Comparison of ENCODE assay signal across 30 cellular contexts in the genomic region with DNA sequence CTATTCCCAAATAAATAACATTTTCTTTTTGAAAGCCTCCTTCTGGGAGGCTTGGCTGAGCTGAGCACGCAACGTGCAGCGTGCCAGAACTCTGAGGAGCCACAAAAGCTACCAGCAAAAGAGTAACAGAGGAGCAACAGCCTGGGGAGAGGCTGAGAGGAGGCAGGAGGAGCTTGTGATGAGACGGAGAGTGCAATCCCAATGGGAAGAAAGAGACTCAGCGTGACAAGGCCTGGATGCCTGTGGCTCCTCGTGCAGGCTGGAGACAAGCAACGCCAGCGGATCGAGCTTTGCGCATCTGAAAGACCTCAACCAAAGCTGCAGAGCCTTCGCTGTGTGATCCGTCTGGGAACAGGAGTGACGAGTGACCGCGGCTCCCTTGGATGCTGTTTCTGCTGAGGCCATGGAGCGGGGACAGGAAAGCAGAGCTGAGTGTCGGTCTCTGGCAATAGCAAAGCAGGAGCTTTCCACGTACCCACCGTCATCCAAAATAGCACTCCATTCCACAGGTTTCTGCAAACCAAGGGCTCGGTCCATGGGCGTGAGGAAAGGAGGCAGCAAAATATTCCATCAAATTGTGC.
"Had no signal": no experiment of that assay in that cellular context is flagged by ENCODE, and none has a peak within 500 bp of the region (broad histone marks: within the 10 kb centered on the region; RNA-seq: fewer than 3 reads in every experiment).

No MANE protein-coding gene starts in this region.

- H3K36me3 ChIP-seq: adrenal gland, cardiac muscle cell, left ventricle myocardium inferior, pancreas, right lobe of liver had no signal

- FAIRE-seq: endothelial cell of umbilical vein, islet of Langerhans, pancreas, TTC549, urothelium cell line had no signal

- H3K4me1 ChIP-seq: adrenal gland, body of pancreas, left ventricle myocardium inferior, pancreas, psoas muscle, right lobe of liver, testis had no signal

- H3K27me3 ChIP-seq: adrenal gland, body of pancreas, cardiac muscle cell, pancreas, right lobe of liver, testis had no signal

- H3K27ac Mint-ChIP-seq: activated naive CD4-positive, alpha-beta T cell treated with anti-CD3 and anti-CD28 coated beads, Interleukin-2, amount 50 U/mL, for 72 hours; activated T-cell treated with anti-CD3 and anti-CD28 coated beads, Interleukin-2, amount 50 U/mL, for 24 hours; natural killer cell treated with Interleukin-12 subunit alpha and Interleukin-12 subunit beta and Interleukin-15 and Interleukin-18, amount 100 ng/mL, for 72 hours; T-helper 1 cell treated with Interleukin-12 subunit alpha and Interleukin-12 subunit beta and Interleukin-4 antibody, amounts not matched to agents 30 μg/mL and 1 μg/mL, for 36 hours had no signal

- H3K27ac ChIP-seq: adrenal gland, body of pancreas, cardiac muscle cell, left ventricle myocardium inferior, pancreas, psoas muscle, right lobe of liver, testis, VCaP had no signal

- DNase-seq: activated CD4-positive, alpha-beta T cell treated with anti-CD3 and anti-CD28 coated beads for 48 hours; activated CD4-positive, alpha-beta T cell treated with anti-CD3 and anti-CD28 coated beads, Interleukin-2, amount 50 U/mL, for 48 hours; activated CD8-positive, alpha-beta memory T cell treated with anti-CD3 and anti-CD28 coated beads, Interleukin-2, amount 50 U/mL, for 4 hours; activated gamma-delta T cell treated with Interleukin-2 at 50 U/mL for 16 hours; activated T-cell treated with anti-CD3 and anti-CD28 coated beads, Interleukin-2, amount 50 U/mL, for 24 hours; adrenal gland; aorta; body of pancreas; cortex of kidney; left ventricle myocardium inferior; mucosa of descending colon; pancreas; psoas muscle; right lobe of liver; stimulated activated CD4-positive, alpha-beta T cell treated with anti-CD3 and anti-CD28 coated beads, Interleukin-2, amount 100 ng/mL, for 48 hours; stimulated activated naive CD4-positive, alpha-beta T cell treated with Interleukin-2 at 50 U/mL for 16 hours; SW 1271; T-helper 9 cell; testis; trophoblast cell had no signal

- H3K4me3 Mint-ChIP-seq: activated T-cell treated with anti-CD3 and anti-CD28 coated beads, Interleukin-2, amount 50 U/mL, for 24 hours; natural killer cell treated with Interleukin-12 subunit alpha and Interleukin-12 subunit beta and Interleukin-15 and Interleukin-18, amount 100 ng/mL, for 72 hours; T-helper 1 cell treated with Interleukin-12 subunit alpha and Interleukin-12 subunit beta and Interleukin-4 antibody, amounts not matched to agents 30 μg/mL and 1 μg/mL, for 36 hours had no signal

- ATAC-seq: activated naive CD4-positive, alpha-beta T cell treated with anti-CD3 and anti-CD28 coated beads, Interleukin-2, amount 50 U/mL, for 72 hours; body of pancreas; mucosa of descending colon; natural killer cell treated with Interleukin-12 subunit alpha and Interleukin-12 subunit beta and Interleukin-15 and Interleukin-18, amount 100 ng/mL, for 72 hours; pancreas; psoas muscle; right lobe of liver had no signal

- H3K9me3 ChIP-seq: adrenal gland, body of pancreas, left ventricle myocardium inferior, mucosa of descending colon, pancreas, psoas muscle, right lobe of liver, testis had no signal

- H3K36me3 Mint-ChIP-seq: activated naive CD4-positive, alpha-beta T cell treated with anti-CD3 and anti-CD28 coated beads, Interleukin-2, amount 50 U/mL, for 72 hours; natural killer cell treated with Interleukin-12 subunit alpha and Interleukin-12 subunit beta and Interleukin-15 and Interleukin-18, amount 100 ng/mL, for 72 hours had no signal

- H3K4me3 ChIP-seq: adrenal gland, body of pancreas, cardiac muscle cell, left ventricle myocardium inferior, lung, mucosa of descending colon, pancreas, psoas muscle, right lobe of liver, testis had no signal

- H3K9me3 Mint-ChIP-seq: activated naive CD4-positive, alpha-beta T cell treated with anti-CD3 and anti-CD28 coated beads, Interleukin-2, amount 50 U/mL, for 72 hours; activated T-cell treated with anti-CD3 and anti-CD28 coated beads, Interleukin-2, amount 50 U/mL, for 24 hours; natural killer cell treated with Interleukin-12 subunit alpha and Interleukin-12 subunit beta and Interleukin-15 and Interleukin-18, amount 100 ng/mL, for 72 hours; T-helper 1 cell treated with Interleukin-12 subunit alpha and Interleukin-12 subunit beta and Interleukin-4 antibody, amounts not matched to agents 30 μg/mL and 1 μg/mL, for 36 hours had no signal
